ENCODE assay signal across 12 cellular contexts in genomic region chr9:7089391-7089790, GRCh38.
DNase-seq lines count a peak whose midpoint lies in the region; ATAC-seq and TF ChIP-seq lines count a peak whose summit lies in the region.
"Had no signal": no experiment of that assay in that cellular context is flagged by ENCODE, and none has a peak within 500 bp of the region (broad histone marks: within the 10 kb centered on the region; RNA-seq: fewer than 3 reads in every experiment).

No MANE protein-coding gene starts in this region.

- no peak for ATAC-seq in Right ventricle myocardium inferior
- ATAC-seq: CD8-positive, alpha-beta T cell had no signal

- no peaks in the 10 kb centered on the region for H3K9me3 ChIP-seq in left ventricle myocardium inferior (replicated peaks)
- H3K9me3 ChIP-seq: BLaER1 treated with 17β-estradiol and CSF1 and Interleukin-3, amounts not matched to agents 10 nM and 100 nM had no signal

- H3K36me3 ChIP-seq in left ventricle myocardium inferior: peaks cover 6% of the 10 kb centered on the region

- intact Hi-C loops in left ventricle myocardium inferior (cut with micrococcal nuclease): no loop called here
- intact Hi-C loops in Right ventricle myocardium inferior (cut with DNase I): no loop called here

- H3K4me1 ChIP-seq in left ventricle myocardium inferior: peaks cover 14% of the 10 kb centered on the region

- no peak for DNase-seq in left ventricle myocardium inferior
- no peak for DNase-seq in Right ventricle myocardium inferior (ENCODE audit: missing footprints)
- peak; percentile 7 for DNase-seq in fibroblast of the aortic adventitia (ENCODE audit: low read depth)
- DNase-seq in retinal pigment epithelial cell (ENCODE audit: low read depth): peak; percentile 46
- no peak for DNase-seq in activated effector memory CD4-positive, alpha-beta T cell treated with anti-CD3 and anti-CD28 coated beads, Interleukin-2, amount 50 U/mL, for 16 hours
- DNase-seq in hypothalamus (lab: John Stamatoyannopoulos, UW): no peak
- DNase-seq: Calu3; CD8-positive, alpha-beta T cell; DMS79 treated with DMSO at 0.1 percent for 48 hours; GF-D8; H9 had no signal

- no peaks in the 10 kb centered on the region for H3K27me3 ChIP-seq in left ventricle myocardium inferior (ENCODE audit: low read depth)
- H3K27me3 ChIP-seq: BLaER1 treated with 17β-estradiol and CSF1 and Interleukin-3, amounts not matched to agents 10 nM and 100 nM had no signal

- TF ChIP-seq CTCF in left ventricle myocardium inferior (IDR thresholded peaks at IDR 0.05; ENCODE audit: borderline replicate concordance): no peak
- no peak for TF ChIP-seq CTCF in fibroblast of the aortic adventitia (IDR thresholded peaks at IDR 0.05; ENCODE audit: insufficient read depth, low read length)
- TF ChIP-seq CTCF in retinal pigment epithelial cell (conservative IDR thresholded peaks at IDR 0.05; ENCODE audit: low read depth, low read length): no peak

- H3K27ac ChIP-seq in left ventricle myocardium inferior (replicated peaks): peak overlapping the region; percentile 11
- H3K27ac ChIP-seq: BLaER1 treated with 17β-estradiol and CSF1 and Interleukin-3, amounts not matched to agents 10 nM and 100 nM had no signal

- H3K4me3 ChIP-seq in left ventricle myocardium inferior: no peak overlapping the region
- H3K4me3 ChIP-seq in fibroblast of the aortic adventitia (ENCODE audit: low read depth, low read length): no peak overlapping the region
- no peak overlapping the region for H3K4me3 ChIP-seq in retinal pigment epithelial cell (ENCODE audit: low read length)
- H3K4me3 ChIP-seq: BLaER1 treated with 17β-estradiol and CSF1 and Interleukin-3, amounts not matched to agents 10 nM and 100 nM had no signal

Comparison
In these comparisons a context has a peak if more than half of its experiments do, and no peak if none do; other contexts are left out.
1. DNase-seq: peak in fibroblast of the aortic adventitia (single experiment) and retinal pigment epithelial cell (single experiment); none in left ventricle myocardium inferior (single experiment), Right ventricle myocardium inferior (single experiment), activated effector memory CD4-positive, alpha-beta T cell treated with anti-CD3 and anti-CD28 coated beads, Interleukin-2, amount 50 U/mL, for 16 hours (single experiment) and hypothalamus (0 of 51).